13 cellular contexts compared by ENCODE assay signal in the genomic region with DNA sequence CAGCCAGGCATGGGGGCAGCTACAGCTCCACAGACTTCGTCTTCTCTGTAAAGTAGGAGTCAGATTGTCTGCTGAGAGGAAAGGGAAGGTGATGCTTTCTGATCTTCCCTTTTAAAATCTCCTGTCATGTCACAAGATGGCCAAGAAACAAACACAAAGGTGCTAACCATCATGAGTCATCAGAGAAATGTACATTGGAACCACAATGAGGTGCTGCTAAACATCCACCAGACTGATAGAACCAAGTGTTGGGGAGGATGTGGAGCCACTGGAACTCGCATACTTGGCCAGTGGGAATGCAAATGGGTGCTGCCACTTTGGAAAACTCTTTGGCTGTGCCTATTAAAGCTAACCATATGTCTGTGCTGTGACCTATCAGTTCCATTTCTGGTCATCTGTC.
DNase-seq lines count a peak whose midpoint lies in the region; ATAC-seq and TF ChIP-seq lines count a peak whose summit lies in the region.
"Had no signal": no experiment of that assay in that cellular context is flagged by ENCODE, and none has a peak within 500 bp of the region (broad histone marks: within the 10 kb centered on the region; RNA-seq: fewer than 3 reads in every experiment).

No MANE protein-coding gene starts in this region.

- H3K4me2 ChIP-seq in H9 (ENCODE audit: insufficient read depth, insufficient read length, low read length) = no peak overlapping the region
- H3K4me2 ChIP-seq: BLaER1 treated with 17β-estradiol and CSF1 and Interleukin-3, amounts not matched to agents 10 nM and 100 nM had no signal

- no peaks in the 10 kb centered on the region for H3K79me1 ChIP-seq in H9 (ENCODE audit: insufficient read depth, low read depth, low read length, poor library complexity, severe bottlenecking)

- H3K14ac ChIP-seq in H9 (ENCODE audit: insufficient read depth, low read length) = no peak overlapping the region

- H3K27me3 ChIP-seq in H9 (ENCODE audit: insufficient read depth, low read length) = no peaks in the 10 kb centered on the region
- H3K27me3 ChIP-seq: BLaER1 treated with 17β-estradiol and CSF1 and Interleukin-3, amounts not matched to agents 10 nM and 100 nM had no signal

- H3K4me1 Mint-ChIP-seq in activated T-cell treated with anti-CD3 and anti-CD28 coated beads, Interleukin-2, amount 50 U/mL, for 72 hours (ENCODE audit: low read depth) = peaks cover 6% of the 10 kb centered on the region
- peaks cover 51 to 56% of the 10 kb centered on the region in 2 experiments for H3K4me1 Mint-ChIP-seq in H9
- peaks cover 17% of the 10 kb centered on the region for H3K4me1 Mint-ChIP-seq in central memory CD8-positive, alpha-beta T cell
- H3K4me1 Mint-ChIP-seq in immature natural killer cell = peaks cover 31 to 42% of the 10 kb centered on the region in 2 donors

- H3K9me3 Mint-ChIP-seq in activated T-cell treated with anti-CD3 and anti-CD28 coated beads, Interleukin-2, amount 50 U/mL, for 72 hours = no peaks in the 10 kb centered on the region
- H3K9me3 Mint-ChIP-seq in H9 (peaks cover 7 to 16% of the 10 kb centered on the region in 2 experiments; a peak in 4 of 5 replicates), immature natural killer cell (peaks cover 0 to 14% (median 12%) of the 10 kb centered on the region in 6 donors)
- H3K9me3 Mint-ChIP-seq in central memory CD8-positive, alpha-beta T cell = peaks cover 9% of the 10 kb centered on the region
- H3K9me3 Mint-ChIP-seq: CD4-positive, CD25-positive, alpha-beta regulatory T cell had no signal

- H2BK15ac ChIP-seq in H9 (ENCODE audit: low read depth, low read length) = no peak overlapping the region

- H3K27me3 Mint-ChIP-seq in activated T-cell treated with anti-CD3 and anti-CD28 coated beads, Interleukin-2, amount 50 U/mL, for 72 hours (ENCODE audit: low read depth) = no peaks in the 10 kb centered on the region
- H3K27me3 Mint-ChIP-seq in H9 (ENCODE audit: low read depth) = no peaks in the 10 kb centered on the region; the same call in 1 of the 2 replicates
- no peaks in the 10 kb centered on the region for H3K27me3 Mint-ChIP-seq in central memory CD8-positive, alpha-beta T cell
- H3K27me3 Mint-ChIP-seq in immature natural killer cell (ENCODE audit: low read depth in 3 of 3) = peaks cover 3% of the 10 kb centered on the region in 3 donors
- H3K27me3 Mint-ChIP-seq: CD4-positive, CD25-positive, alpha-beta regulatory T cell had no signal

- no peak for TF ChIP-seq CTCF in H9 (conservative IDR thresholded peaks at IDR 0.05)

- peak; percentile 22 to 48 for ATAC-seq in activated T-cell treated with anti-CD3 and anti-CD28 coated beads, Interleukin-2, amount 50 U/mL, for 72 hours (replicated peaks in 1 of 2)
- no peak for ATAC-seq in central memory CD8-positive, alpha-beta T cell (replicated peaks; ENCODE audit: extremely low read depth, poor library complexity, severe bottlenecking)
- no peak for ATAC-seq in left colon

- H2BK12ac ChIP-seq in H9 (ENCODE audit: insufficient read length, low read depth, low read length) = no peak overlapping the region

- H2AFZ ChIP-seq in H9 (ENCODE audit: low read length) = no peak overlapping the region

- H3K9ac ChIP-seq in H9 (ENCODE audit: extremely low read depth, insufficient read length, low read length) = no peak overlapping the region
- H3K9ac ChIP-seq: BLaER1 treated with 17β-estradiol and CSF1 and Interleukin-3, amounts not matched to agents 10 nM and 100 nM had no signal

- peaks cover 5 to 6% of the 10 kb centered on the region in 2 donors for H3K36me3 Mint-ChIP-seq in activated T-cell treated with anti-CD3 and anti-CD28 coated beads, Interleukin-2, amount 50 U/mL, for 72 hours (ENCODE audit: insufficient read depth in 2 of 2)
- peaks cover 22 to 24% (median 23%) of the 10 kb centered on the region in 3 experiments for H3K36me3 Mint-ChIP-seq in H9 (ENCODE audit: insufficient read depth in 1 of 3, low read depth in 3 of 3)
- H3K36me3 Mint-ChIP-seq in central memory CD8-positive, alpha-beta T cell (ENCODE audit: insufficient read depth) = peaks cover 21% of the 10 kb centered on the region
- H3K36me3 Mint-ChIP-seq in immature natural killer cell = peaks cover 33 to 60% (median 47%) of the 10 kb centered on the region in 3 donors

- H4K20me1 ChIP-seq in H9 (ENCODE audit: control insufficient read depth, insufficient read depth, insufficient read length) = no peaks in the 10 kb centered on the region
- H4K20me1 ChIP-seq: BLaER1 treated with 17β-estradiol and CSF1 and Interleukin-3, amounts not matched to agents 10 nM and 100 nM had no signal

- H3K79me2 ChIP-seq in H9 (ENCODE audit: insufficient read depth, low read length) = no peaks in the 10 kb centered on the region

- peak overlapping the region; percentile 16 for H4K91ac ChIP-seq in H9 (ENCODE audit: insufficient read length, low read depth, low read length)

- no peak overlapping the region for H4K8ac ChIP-seq in H9 (replicated peaks; ENCODE audit: insufficient read length, low read depth, low read length)

- no peak overlapping the region for H3T11ph ChIP-seq in H9 (ENCODE audit: low read length)

- no peak overlapping the region for H2BK5ac ChIP-seq in H9 (ENCODE audit: insufficient read length, low read length)

- H3K27ac ChIP-seq in H9 (ENCODE audit: insufficient read length, low read depth, low read length) = no peak overlapping the region
- H3K27ac ChIP-seq: BLaER1 treated with 17β-estradiol and CSF1 and Interleukin-3, amounts not matched to agents 10 nM and 100 nM had no signal

- peaks cover 6% of the 10 kb centered on the region for H3K4me1 ChIP-seq in H9 (ENCODE audit: insufficient read depth, low read length)
- H3K4me1 ChIP-seq: BLaER1 treated with 17β-estradiol and CSF1 and Interleukin-3, amounts not matched to agents 10 nM and 100 nM had no signal

- no peaks in the 10 kb centered on the region for H3K23me2 ChIP-seq in H9 (ENCODE audit: insufficient read length, low read depth, low read length, poor library complexity, severe bottlenecking)

- no peak overlapping the region for H4K5ac ChIP-seq in H9 (ENCODE audit: insufficient read length, low read depth, low read length)

- H3K27ac Mint-ChIP-seq in activated T-cell treated with anti-CD3 and anti-CD28 coated beads, Interleukin-2, amount 50 U/mL, for 72 hours = no peak overlapping the region
- no peak overlapping the region for H3K27ac Mint-ChIP-seq in H9
- peak overlapping the region; percentile 41 for H3K27ac Mint-ChIP-seq in central memory CD8-positive, alpha-beta T cell (ENCODE audit: low read depth)
- H3K27ac Mint-ChIP-seq in immature natural killer cell = peak overlapping the region; percentile 57 to 87 (median 68)

- H2BK20ac ChIP-seq in H9 (ENCODE audit: low read depth, low read length, poor library complexity, severe bottlenecking) = no peak overlapping the region

- H2AK5ac ChIP-seq in H9 (ENCODE audit: insufficient read length, low read length) = no peak overlapping the region

- H3K18ac ChIP-seq in H9 (ENCODE audit: insufficient read length, low read depth, low read length) = no peak overlapping the region

- H3K4ac ChIP-seq in H9 (ENCODE audit: low read depth, low read length) = no peak overlapping the region

- intact Hi-C loops in left colon (cut with DNase I, micrococcal nuclease) = no loop called here

- DNase-seq in activated T-cell treated with anti-CD3 and anti-CD28 coated beads, Interleukin-2, amount 50 U/mL, for 72 hours = no peak
- no peak for DNase-seq in activated T-cell treated with anti-CD3 and anti-CD28 coated beads, Interleukin-2, amount 50 U/mL, for 1 hour
- DNase-seq in H9 (no peak), immature natural killer cell (peak in 1 of 3 donors; percentile 15), NCI-H82 treated with DMSO at 0.1 percent for 48 hours (lab: John Stamatoyannopoulos, UW; ENCODE audit: unreplicated experiment) (no peak), NCI-H1048 (lab: John Stamatoyannopoulos, UW) (no peak), left colon (no peak)
- DNase-seq in central memory CD8-positive, alpha-beta T cell (ENCODE audit: low spot score in 2 of 2) = no peak
- DNase-seq: ACHN; CD4-positive, CD25-positive, alpha-beta regulatory T cell; DMS53; GF-D8 had no signal

- no peaks in the 10 kb centered on the region for H3K9me3 ChIP-seq in H9 (ENCODE audit: control insufficient read depth, low read depth, low read length)

- H2BK120ac ChIP-seq in H9 (ENCODE audit: low read depth, low read length, poor library complexity, severe bottlenecking) = no peak overlapping the region

- H3K4me3 Mint-ChIP-seq in activated T-cell treated with anti-CD3 and anti-CD28 coated beads, Interleukin-2, amount 50 U/mL, for 72 hours = no peak overlapping the region
- H3K4me3 Mint-ChIP-seq in H9 = no peak overlapping the region
- no peak overlapping the region for H3K4me3 Mint-ChIP-seq in central memory CD8-positive, alpha-beta T cell
- H3K4me3 Mint-ChIP-seq in immature natural killer cell = no peak overlapping the region
- H3K4me3 Mint-ChIP-seq: CD4-positive, CD25-positive, alpha-beta regulatory T cell had no signal

- no peak overlapping the region for H3K56ac ChIP-seq in H9 (ENCODE audit: insufficient read length, low read depth, low read length)

- no CpG with 5 or more reads among the region's 2 CpGs for WGBS in H9 (ENCODE audit: extremely low coverage, insufficient read length, low lambda C conversion rate)

- H3K23ac ChIP-seq in H9 (ENCODE audit: insufficient read length, low read depth, low read length) = no peak overlapping the region

Comparison
In these comparisons a context has a peak if more than half of its experiments do, and no peak if none do; other contexts are left out.
1. ATAC-seq: peak in activated T-cell treated with anti-CD3 and anti-CD28 coated beads, Interleukin-2, amount 50 U/mL, for 72 hours (2 of 2); none in central memory CD8-positive, alpha-beta T cell (single experiment) and left colon (single experiment).
2. H3K27ac Mint-ChIP-seq: peak in central memory CD8-positive, alpha-beta T cell (single experiment) and immature natural killer cell (6 of 6); none in activated T-cell treated with anti-CD3 and anti-CD28 coated beads, Interleukin-2, amount 50 U/mL, for 72 hours (single experiment) and H9 (0 of 3).